21 cellular contexts compared by ENCODE assay signal in the genomic region with DNA sequence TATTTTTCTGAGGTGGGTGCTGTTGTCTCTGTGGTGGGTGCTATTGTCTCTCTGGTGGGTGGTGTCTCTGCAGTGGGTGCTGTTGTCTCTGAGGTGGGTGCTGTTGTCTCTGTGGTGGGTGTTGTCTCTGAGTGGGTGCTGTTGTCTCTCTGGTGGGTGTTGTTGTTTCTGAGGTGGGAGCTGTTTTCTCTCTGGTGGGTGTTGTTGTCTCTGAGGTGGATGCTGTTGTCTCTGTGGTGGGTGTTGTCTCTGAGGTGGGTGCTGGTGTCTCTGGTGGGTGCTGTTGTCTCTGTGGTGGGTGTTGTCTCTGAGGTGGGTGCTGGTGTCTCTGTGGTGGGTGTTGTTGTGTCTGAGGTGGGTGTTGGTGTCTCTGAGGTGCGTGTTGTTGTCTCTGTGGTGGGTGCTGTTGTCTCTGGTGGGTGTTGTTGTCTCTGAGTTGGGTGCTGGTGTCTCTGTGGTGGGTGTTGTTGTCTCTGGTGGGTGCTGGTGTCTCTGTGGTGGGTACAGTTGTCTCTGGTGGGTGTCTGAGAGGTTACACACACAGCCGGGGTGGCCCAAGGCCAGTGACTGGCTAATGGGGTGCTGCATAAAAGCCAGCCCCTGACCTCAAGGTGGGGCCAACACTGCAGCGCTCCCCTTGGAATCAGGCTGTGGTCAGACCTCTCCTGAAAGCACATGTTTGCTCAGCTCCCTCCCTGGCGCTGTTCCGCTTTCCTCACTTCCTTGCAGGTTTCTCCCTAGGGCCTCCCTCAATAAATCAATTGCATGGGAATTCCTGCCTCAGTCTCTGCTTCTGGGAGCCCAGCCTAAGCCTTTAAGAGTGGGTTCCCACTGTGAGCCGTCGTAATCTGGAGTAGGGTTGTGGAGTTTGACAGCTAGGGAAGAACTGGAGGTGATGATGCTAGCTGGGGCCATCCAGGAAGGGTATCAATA.
"Had no signal": no experiment of that assay in that cellular context is flagged by ENCODE, and none has a peak within 500 bp of the region (broad histone marks: within the 10 kb centered on the region; RNA-seq: fewer than 3 reads in every experiment).

No MANE protein-coding gene starts in this region.

- H3K27ac ChIP-seq: brain microvascular endothelial cell, esophagus squamous epithelium, spleen, tibial nerve, uterus had no signal

- H3K27ac Mint-ChIP-seq: activated CD4-positive, alpha-beta T cell treated with anti-CD3 and anti-CD28 coated beads, Interleukin-2, amount 10 ng/mL, durations not matched to agents 24 days and 14 days; activated CD8-positive, alpha-beta T cell treated with anti-CD3 and anti-CD28 coated beads for 36 hours; activated T-helper 17 cell treated with anti-CD3 and anti-CD28 coated beads, Interleukin-2, amount 50 U/mL, for 72 hours; memory B cell; T-cell had no signal

- H3K27me3 ChIP-seq: brain microvascular endothelial cell, esophagus squamous epithelium, spleen, tibial nerve, uterus had no signal

- H3K4me3 Mint-ChIP-seq: activated CD4-positive, alpha-beta T cell treated with anti-CD3 and anti-CD28 coated beads, Interleukin-2, amount 10 ng/mL, durations not matched to agents 24 days and 14 days; activated CD8-positive, alpha-beta T cell treated with anti-CD3 and anti-CD28 coated beads for 36 hours; activated T-helper 17 cell treated with anti-CD3 and anti-CD28 coated beads, Interleukin-2, amount 50 U/mL, for 72 hours; memory B cell; T-cell had no signal

- H3K9me3 ChIP-seq: esophagus squamous epithelium, mucosa of descending colon, spleen, tibial nerve, uterus had no signal

- DNase-seq: activated CD4-positive, alpha-beta T cell treated with anti-CD3 and anti-CD28 coated beads, Interleukin-2, amount 10 ng/mL, durations not matched to agents 24 days and 14 days; activated CD8-positive, alpha-beta T cell treated with anti-CD3 and anti-CD28 coated beads for 36 hours; activated naive CD4-positive, alpha-beta T cell; activated T-cell treated with anti-CD3 and anti-CD28 coated beads, Interleukin-2, amount 50 U/mL, for 1 hour; aorta; brain microvascular endothelial cell; cerebellar nuclear complex; effector CD8-positive, alpha-beta T cell; esophagus squamous epithelium; immature natural killer cell; mucosa of descending colon; naive B cell; nucleus accumbens; spleen; stimulated activated naive CD4-positive, alpha-beta T cell; T-cell; T1000; uterus had no signal

- H3K9me3 Mint-ChIP-seq: activated CD4-positive, alpha-beta T cell treated with anti-CD3 and anti-CD28 coated beads, Interleukin-2, amount 10 ng/mL, durations not matched to agents 24 days and 14 days; activated CD8-positive, alpha-beta T cell treated with anti-CD3 and anti-CD28 coated beads for 36 hours; activated T-helper 17 cell treated with anti-CD3 and anti-CD28 coated beads, Interleukin-2, amount 50 U/mL, for 72 hours; immature natural killer cell; memory B cell; T-cell had no signal

- H3K27me3 Mint-ChIP-seq: activated CD4-positive, alpha-beta T cell treated with anti-CD3 and anti-CD28 coated beads, Interleukin-2, amount 10 ng/mL, durations not matched to agents 24 days and 14 days; activated CD8-positive, alpha-beta T cell treated with anti-CD3 and anti-CD28 coated beads for 36 hours; activated T-helper 17 cell treated with anti-CD3 and anti-CD28 coated beads, Interleukin-2, amount 50 U/mL, for 72 hours; T-cell had no signal

- H3K4me3 ChIP-seq: esophagus squamous epithelium, mucosa of descending colon, spleen, tibial nerve, uterus had no signal

- ATAC-seq: activated CD8-positive, alpha-beta T cell treated with anti-CD3 and anti-CD28 coated beads for 36 hours; activated T-helper 17 cell treated with anti-CD3 and anti-CD28 coated beads, Interleukin-2, amount 50 U/mL, for 72 hours; mucosa of descending colon; T-cell had no signal

- H3K4me1 ChIP-seq: uterus had no signal

- H3K36me3 ChIP-seq: brain microvascular endothelial cell, uterus had no signal
